Comparison of ENCODE assay signal across 7 cellular contexts in the genomic region with DNA sequence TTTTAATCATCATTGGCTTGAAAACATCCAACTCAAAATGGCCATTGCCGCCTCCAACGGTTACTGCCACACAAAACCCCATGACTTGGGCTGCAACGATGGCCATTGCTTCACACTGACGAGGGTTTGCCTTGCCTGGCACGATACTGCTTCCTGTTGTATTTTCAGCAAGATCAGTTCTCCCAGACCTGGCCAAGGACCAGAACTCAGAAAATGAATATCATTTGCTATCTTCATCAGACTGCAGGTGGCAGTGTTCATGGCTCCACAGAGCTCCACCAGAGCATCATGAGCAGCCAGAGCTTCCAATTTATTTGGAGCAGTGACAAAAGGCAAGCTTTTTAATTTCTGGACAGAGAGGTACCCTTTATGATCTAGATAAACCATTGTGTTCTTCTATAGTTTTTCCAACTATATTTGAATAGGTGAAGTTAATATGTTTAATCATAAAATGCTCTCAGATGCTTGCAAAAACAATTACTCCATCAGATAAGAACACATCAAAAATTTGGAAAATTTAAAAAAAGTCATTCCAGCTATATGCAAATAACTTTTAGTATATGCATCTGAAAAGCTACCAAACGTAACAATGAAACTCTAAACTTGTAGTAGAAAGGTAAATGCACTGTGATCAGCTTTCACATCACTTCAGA. TPM values are rescaled to one million over a fixed set of nuclear protein-coding genes. Genes with fewer than 3 reads are reported as not detected.
DNase-seq lines count a peak whose midpoint lies in the region; ATAC-seq and TF ChIP-seq lines count a peak whose summit lies in the region.

No MANE protein-coding gene starts in this region.

- H3K27ac ChIP-seq in KMS-11, result no peak overlapping the region
- no peak overlapping the region for H3K27ac ChIP-seq in Panc1 (ENCODE audit: low read length)
- H3K27ac ChIP-seq in suprapubic skin, result no peak overlapping the region

- TF ChIP-seq CTCF in KMS-11 (conservative IDR thresholded peaks at IDR 0.05; ENCODE audit: low read depth, low read length) (peak; percentile 76), Panc1 (IDR thresholded peaks at IDR 0.05) (peak; percentile 78), suprapubic skin (IDR thresholded peaks at IDR 0.05) (peak; percentile 25 to 67)

- BruUV-seq in Panc1 (replicated peaks; lab: Mats Ljungman, UMichigan), result no TSS peak

- H3K27me3 ChIP-seq in KMS-11 (ENCODE audit: insufficient read depth, low read depth), result no peaks in the 10 kb centered on the region
- no peaks in the 10 kb centered on the region for H3K27me3 ChIP-seq in Panc1 (ENCODE audit: control insufficient read depth, insufficient read depth, low read length)
- H3K27me3 ChIP-seq in suprapubic skin, result no peaks in the 10 kb centered on the region

- no peaks in the 10 kb centered on the region for H3K79me2 ChIP-seq in KMS-11 (ENCODE audit: insufficient read depth, low read depth)

- ATAC-seq in GM21423 (IDR thresholded peaks at IDR 0.05; ENCODE audit: unreplicated experiment) (peak; percentile 71), Panc1 (peak; percentile 88), left lobe of liver (peak; percentile 90)

- in situ Hi-C loops in G401 (cut with HindIII; ENCODE audit: low sequenced_read_pairs), result no loop called here
- in situ Hi-C loops in Panc1 (cut with HindIII; ENCODE audit: low pct_unique_long_range_greater_than_20kb, low sequenced_read_pairs), result no loop called here

- H3K36me3 ChIP-seq in KMS-11 (ENCODE audit: insufficient read depth) (no peaks in the 10 kb centered on the region), Panc1 (ENCODE audit: control insufficient read depth, insufficient read depth, low read length) (no peaks in the 10 kb centered on the region), suprapubic skin (peaks cover 31% of the 10 kb centered on the region)

- H3K4me3 ChIP-seq in KMS-11 (IDR thresholded peaks at IDR 0.05; ENCODE audit: insufficient read depth, low read depth, low read length), result no peak overlapping the region
- H3K4me3 ChIP-seq in Panc1 (ENCODE audit: low read depth in 2 of 2, low read length in 2 of 2), result no peak overlapping the region
- H3K4me3 ChIP-seq in suprapubic skin, result no peak overlapping the region

- TF ChIP-seq EP300 in suprapubic skin (IDR thresholded peaks at IDR 0.05), result no peak

- H3K9me3 ChIP-seq in Panc1 (ENCODE audit: control insufficient read depth, insufficient read depth, low read depth, low read length) (no peaks in the 10 kb centered on the region), suprapubic skin (no peaks in the 10 kb centered on the region)

- no peaks in the 10 kb centered on the region for H4K20me1 ChIP-seq in KMS-11 (ENCODE audit: insufficient read depth)

- intact Hi-C loops in Panc1 (cut with micrococcal nuclease; ENCODE audit: unreplicated experiment), result no loop called here

- 0 out of 2 replicates have a peak overlapping the region, but pooled peaks have one; percentile 19 for H2AFZ ChIP-seq in KMS-11 (ENCODE audit: low read depth)

- CTCF ChIA-PET in Panc1 (lab: Charles Lee), result interaction anchor here (1.0 kb wide), 1 partner anchor 9 kb away, joined by 3 read pairs; no protein-coding TSS in a partner anchor

- POLR2A ChIA-PET in Panc1 (lab: Charles Lee), result no interaction called here

- no peak overlapping the region for H3K9ac ChIP-seq in KMS-11

- DNase-seq in G401 (ENCODE audit: low spot score) (peak; percentile 93), Panc1 (ENCODE audit: low read depth, low spot score) (peak; percentile 48), cerebellar cortex (ENCODE audit: low spot score) (peak; percentile 93), left lobe of liver (ENCODE audit: low spot score) (peak; percentile 84), suprapubic skin (ENCODE audit: low spot score in 2 of 2) (peak; percentile 81 to 83)

- H3K4me2 ChIP-seq in KMS-11, result peak overlapping the region; percentile 27; the same call in 1 of the 2 replicates

- 27% methylated on average over 6 of the region's 6 CpGs for WGBS in suprapubic skin

- TF ChIP-seq POLR2A in suprapubic skin (IDR thresholded peaks at IDR 0.05), result no peak

- H3K4me1 ChIP-seq in KMS-11 (ENCODE audit: low read depth, poor library complexity, severe bottlenecking) (peaks cover 23% of the 10 kb centered on the region), Panc1 (ENCODE audit: control insufficient read depth, insufficient read depth, low read length) (no peaks in the 10 kb centered on the region), suprapubic skin (peaks cover 4% of the 10 kb centered on the region)

RNA-seq across cellular contexts. Expression of gene AMACR, which starts 10.4 kb away (rescaled TPM):
- 9.8 and 20.2 TPM in 2 replicates for total RNA-seq in G401 (2014; rRNA removed; shearing (Covaris generic))
- total RNA-seq in Panc1 (2021; ENCODE audit: unreplicated experiment) (20.6 TPM), left lobe of liver (58.0 TPM), suprapubic skin (10 to 100 TPM in 3 of 4 donors, 1 to 10 TPM in 1; 9.1 to 14.3 (median 11.5) TPM)
- 12.4 TPM for polyA plus RNA-seq in Panc1 (2012; ENCODE audit: insufficient read length)

RNA-seq across cellular contexts. Expression of gene SLC45A2, which starts 13.0 kb away (rescaled TPM):
- total RNA-seq in G401 (2014; rRNA removed; shearing (Covaris generic)), result 0.17 TPM in 1 of 2 replicates, not detected in the other
- total RNA-seq in Panc1 (2021; ENCODE audit: unreplicated experiment) (not detected), left lobe of liver (0.48 TPM), suprapubic skin (1 to 10 TPM; 1.2 to 7.6 (median 1.9) TPM)
- polyA plus RNA-seq in Panc1 (2012; ENCODE audit: insufficient read length), result not detected

RNA-seq across cellular contexts. Expression of gene C1QTNF3, which starts 45.6 kb away (rescaled TPM):
- 0.07 TPM in 1 of 2 replicates, not detected in the other for total RNA-seq in G401 (2014; rRNA removed; shearing (Covaris generic))
- total RNA-seq in Panc1 (2021; ENCODE audit: unreplicated experiment) (2.1 TPM), left lobe of liver (1.9 TPM), suprapubic skin (10 to 100 TPM in 2 of 4 donors, 1 to 10 TPM in 2; 5.9 to 30.1 (median 8.7) TPM)
- polyA plus RNA-seq in Panc1 (2012; ENCODE audit: insufficient read length), result 0.81 TPM
